30 cellular contexts compared by ENCODE assay signal in genomic region chr22:37140686-37141323, GRCh38. TPM values are rescaled to one million over a fixed set of nuclear protein-coding genes. Genes with fewer than 3 reads are reported as not detected.
A peak's percentile ranks its signal among the peaks of the same experiment; 100 is the strongest.
DNase-seq lines count a peak whose midpoint lies in the region; ATAC-seq and TF ChIP-seq lines count a peak whose summit lies in the region.
"Had no signal": no experiment of that assay in that cellular context is flagged by ENCODE, and none has a peak within 500 bp of the region (broad histone marks: within the 10 kb centered on the region; RNA-seq: fewer than 3 reads in every experiment).

No MANE protein-coding gene starts in this region.

- H3K36me3 ChIP-seq in CD8-positive, alpha-beta memory T cell (ENCODE audit: insufficient read depth, low read length) = peaks cover 74% of the 10 kb centered on the region
- H3K36me3 ChIP-seq: HAP-1, stomach, uterus had no signal

- H3K36me3 Mint-ChIP-seq in activated CD8-positive, alpha-beta memory T cell treated with anti-CD3 and anti-CD28 coated beads, Interleukin-2, amount 10 ng/mL, durations not matched to agents 7 days and 5 days = peaks cover 81% of the 10 kb centered on the region
- peaks cover 1 to 94% (median 23%) of the 10 kb centered on the region in 3 donors for H3K36me3 Mint-ChIP-seq in CD8-positive, alpha-beta memory T cell
- H3K36me3 Mint-ChIP-seq in activated T-helper 2 cell treated with anti-CD3 and anti-CD28 coated beads, Interferon-gamma antibody, Interleukin-2, Interleukin-4, amounts not matched to agents 10 μg/mL and 5 μg/mL and 100 μg/mL, durations not matched to agents 14 hours and 24 hours and 36 hours (ENCODE audit: low read depth) = peaks cover 96% of the 10 kb centered on the region
- peaks cover 23% of the 10 kb centered on the region for H3K36me3 Mint-ChIP-seq in natural killer cell

- H3K27me3 Mint-ChIP-seq in activated CD8-positive, alpha-beta memory T cell treated with anti-CD3 and anti-CD28 coated beads, Interleukin-2, amount 10 ng/mL, durations not matched to agents 7 days and 5 days = no peaks in the 10 kb centered on the region
- no peaks in the 10 kb centered on the region for H3K27me3 Mint-ChIP-seq in CD8-positive, alpha-beta memory T cell
- H3K27me3 Mint-ChIP-seq in activated T-helper 2 cell treated with anti-CD3 and anti-CD28 coated beads, Interferon-gamma antibody, Interleukin-2, Interleukin-4, amounts not matched to agents 10 μg/mL and 5 μg/mL and 100 μg/mL, durations not matched to agents 14 hours and 24 hours and 36 hours (ENCODE audit: low read depth) = no peaks in the 10 kb centered on the region
- H3K27me3 Mint-ChIP-seq in natural killer cell (ENCODE audit: low read depth in 2 of 2) = no peaks in the 10 kb centered on the region

- H3K9me3 ChIP-seq in CD8-positive, alpha-beta memory T cell (ENCODE audit: low read length) = no peaks in the 10 kb centered on the region
- H3K9me3 ChIP-seq: HAP-1, SK-N-SH, stomach, uterus had no signal

- H3K4me3 ChIP-seq in CD8-positive, alpha-beta memory T cell (ENCODE audit: low read length) = no peak overlapping the region
- H3K4me3 ChIP-seq: HAP-1, skin epidermis, stomach, uterus had no signal

- DNase-seq in activated CD8-positive, alpha-beta memory T cell treated with anti-CD3 and anti-CD28 coated beads, Interleukin-2, amount 10 ng/mL, durations not matched to agents 7 days and 5 days = no peak
- no peak for DNase-seq in activated CD8-positive, alpha-beta memory T cell treated with anti-CD3 and anti-CD28 coated beads, Interleukin-2, amount 50 U/mL, for 4 hours
- no peak for DNase-seq in CD8-positive, alpha-beta memory T cell
- no peak for DNase-seq in activated T-helper 2 cell treated with anti-CD3 and anti-CD28 coated beads, Interferon-gamma antibody, Interleukin-2, Interleukin-4, amounts not matched to agents 10 μg/mL and 5 μg/mL and 100 μg/mL, durations not matched to agents 14 hours and 24 hours and 36 hours (ENCODE audit: low spot score)
- DNase-seq in natural killer cell (no peak), foreskin keratinocyte (no peak), amniotic stem cell (lab: John Stamatoyannopoulos, UW) (no peak)
- DNase-seq: activated CD4-positive, CD25-positive, alpha-beta regulatory T cell treated with anti-CD3 and anti-CD28 coated beads, Interleukin-2, amount 50 U/mL, for 72 hours; AML-193; central memory CD4-positive, alpha-beta T cell; cortex of kidney; effector memory CD4-positive, alpha-beta T cell; Kasumi-1; NCI-H1417; NCI-H2081; NCI-H524 treated with DMSO at 0.1 percent for 48 hours; PC-3; retina; SK-N-SH; stomach; uterus had no signal

- H3K4me1 ChIP-seq in CD8-positive, alpha-beta memory T cell (ENCODE audit: insufficient read depth, low read length) = peaks cover 33% of the 10 kb centered on the region
- H3K4me1 ChIP-seq in foreskin keratinocyte = no peaks in the 10 kb centered on the region
- H3K4me1 ChIP-seq: HAP-1, parathyroid adenoma, uterus had no signal

- H3K4me1 Mint-ChIP-seq in activated CD8-positive, alpha-beta memory T cell treated with anti-CD3 and anti-CD28 coated beads, Interleukin-2, amount 10 ng/mL, durations not matched to agents 7 days and 5 days = peaks cover 78% of the 10 kb centered on the region
- H3K4me1 Mint-ChIP-seq in CD8-positive, alpha-beta memory T cell = peaks cover 42 to 63% (median 43%) of the 10 kb centered on the region in 3 donors
- H3K4me1 Mint-ChIP-seq in activated T-helper 2 cell treated with anti-CD3 and anti-CD28 coated beads, Interferon-gamma antibody, Interleukin-2, Interleukin-4, amounts not matched to agents 10 μg/mL and 5 μg/mL and 100 μg/mL, durations not matched to agents 14 hours and 24 hours and 36 hours (ENCODE audit: low read depth) = peaks cover 53% of the 10 kb centered on the region
- H3K4me1 Mint-ChIP-seq in natural killer cell = peaks cover 73 to 99% of the 10 kb centered on the region in 2 donors

- ATAC-seq in activated CD8-positive, alpha-beta memory T cell treated with anti-CD3 and anti-CD28 coated beads, Interleukin-2, amount 10 ng/mL, durations not matched to agents 7 days and 5 days = no peak
- ATAC-seq in natural killer cell (no peak), HG02870 (IDR thresholded peaks at IDR 0.05; ENCODE audit: unreplicated experiment) (no peak), foreskin keratinocyte (no peak)
- ATAC-seq: PC-3 had no signal

- no peaks in the 10 kb centered on the region for H3K27me3 ChIP-seq in CD8-positive, alpha-beta memory T cell (ENCODE audit: insufficient read depth, low read length, poor library complexity, severe bottlenecking)
- peaks cover under 1% of the 10 kb centered on the region for H3K27me3 ChIP-seq in foreskin keratinocyte
- H3K27me3 ChIP-seq: uterus had no signal

- no peaks in the 10 kb centered on the region for H3K9me3 Mint-ChIP-seq in activated CD8-positive, alpha-beta memory T cell treated with anti-CD3 and anti-CD28 coated beads, Interleukin-2, amount 10 ng/mL, durations not matched to agents 7 days and 5 days (ENCODE audit: low read depth)
- no peaks in the 10 kb centered on the region for H3K9me3 Mint-ChIP-seq in CD8-positive, alpha-beta memory T cell
- no peaks in the 10 kb centered on the region for H3K9me3 Mint-ChIP-seq in activated T-helper 2 cell treated with anti-CD3 and anti-CD28 coated beads, Interferon-gamma antibody, Interleukin-2, Interleukin-4, amounts not matched to agents 10 μg/mL and 5 μg/mL and 100 μg/mL, durations not matched to agents 14 hours and 24 hours and 36 hours
- H3K9me3 Mint-ChIP-seq in natural killer cell = no peaks in the 10 kb centered on the region
- H3K9me3 Mint-ChIP-seq: neural crest cell; T-helper 1 cell treated with Interleukin-12 subunit alpha and Interleukin-12 subunit beta and Interleukin-4 antibody, amounts not matched to agents 30 μg/mL and 1 μg/mL, for 36 hours had no signal

- intact Hi-C loops in activated T-helper 2 cell treated with anti-CD3 and anti-CD28 coated beads, Interferon-gamma antibody, Interleukin-2, Interleukin-4, amounts not matched to agents 10 μg/mL and 5 μg/mL and 100 μg/mL, durations not matched to agents 14 hours and 24 hours and 36 hours (cut with micrococcal nuclease) = no loop called here
- intact Hi-C loops in natural killer cell (cut with micrococcal nuclease) = no loop called here

- CTCF ChIA-PET in activated CD8-positive, alpha-beta memory T cell treated with anti-CD3 and anti-CD28 coated beads, Interleukin-2, amount 10 ng/mL, durations not matched to agents 7 days and 5 days (lab: Charles Lee) = interaction anchor here (0.6 to 12.2 kb wide), 4 partner anchors 9 to 59 kb away, joined by 3 to 137 read pairs (median 6); partner anchors contain the start of gene IL2RB
- CTCF ChIA-PET in CD8-positive, alpha-beta memory T cell (lab: Charles Lee) = interaction anchor here (1.0 to 1.7 kb wide), 4 partner anchors 8 to 57 kb away, joined by 3 to 6 read pairs (median 3); no protein-coding TSS in a partner anchor

- H3K27ac Mint-ChIP-seq in activated CD8-positive, alpha-beta memory T cell treated with anti-CD3 and anti-CD28 coated beads, Interleukin-2, amount 10 ng/mL, durations not matched to agents 7 days and 5 days = peak overlapping the region; percentile 24
- peak overlapping the region in 7 of 8 donors; percentile 43 to 81 (median 66) for H3K27ac Mint-ChIP-seq in CD8-positive, alpha-beta memory T cell
- H3K27ac Mint-ChIP-seq in activated T-helper 2 cell treated with anti-CD3 and anti-CD28 coated beads, Interferon-gamma antibody, Interleukin-2, Interleukin-4, amounts not matched to agents 10 μg/mL and 5 μg/mL and 100 μg/mL, durations not matched to agents 14 hours and 24 hours and 36 hours = peak overlapping the region; percentile 52
- H3K27ac Mint-ChIP-seq in natural killer cell = peak overlapping the region; percentile 95 to 99
- H3K27ac Mint-ChIP-seq: T-helper 1 cell treated with Interleukin-12 subunit alpha and Interleukin-12 subunit beta and Interleukin-4 antibody, amounts not matched to agents 30 μg/mL and 1 μg/mL, for 36 hours had no signal

- H3K27ac ChIP-seq in CD8-positive, alpha-beta memory T cell (ENCODE audit: low read depth, low read length) = no peak overlapping the region
- H3K27ac ChIP-seq in foreskin keratinocyte = no peak overlapping the region
- H3K27ac ChIP-seq: parathyroid adenoma, skin epidermis, stomach, uterus had no signal

- H3K4me3 Mint-ChIP-seq in activated CD8-positive, alpha-beta memory T cell treated with anti-CD3 and anti-CD28 coated beads, Interleukin-2, amount 10 ng/mL, durations not matched to agents 7 days and 5 days = no peak overlapping the region
- no peak overlapping the region for H3K4me3 Mint-ChIP-seq in CD8-positive, alpha-beta memory T cell
- no peak overlapping the region for H3K4me3 Mint-ChIP-seq in activated T-helper 2 cell treated with anti-CD3 and anti-CD28 coated beads, Interferon-gamma antibody, Interleukin-2, Interleukin-4, amounts not matched to agents 10 μg/mL and 5 μg/mL and 100 μg/mL, durations not matched to agents 14 hours and 24 hours and 36 hours (ENCODE audit: low read depth)
- peak overlapping the region; percentile 77 for H3K4me3 Mint-ChIP-seq in natural killer cell
- H3K4me3 Mint-ChIP-seq: neural crest cell; T-helper 1 cell treated with Interleukin-12 subunit alpha and Interleukin-12 subunit beta and Interleukin-4 antibody, amounts not matched to agents 30 μg/mL and 1 μg/mL, for 36 hours had no signal

- POLR2A ChIA-PET in CD8-positive, alpha-beta memory T cell (lab: Charles Lee) = interaction anchor here (1.2 to 1.6 kb wide), 3 partner anchors 9 to 22 kb away, joined by 3 read pairs; partner anchors contain the start of gene IL2RB

- TF ChIP-seq CTCF in natural killer cell (IDR thresholded peaks at IDR 0.05) (no peak), foreskin keratinocyte (conservative IDR thresholded peaks at IDR 0.05) (no peak)

RNA-seq across cellular contexts. Expression of gene IL2RB, which starts 8.9 kb away (rescaled TPM):
- 100 to 1,000 TPM; 376 to 468 TPM for total RNA-seq in activated CD8-positive, alpha-beta memory T cell treated with anti-CD3 and anti-CD28 coated beads, Interleukin-2, amount 10 ng/mL, durations not matched to agents 7 days and 5 days
- total RNA-seq in CD8-positive, alpha-beta memory T cell = 100 to 1,000 TPM; 238 to 243 TPM
- 459 TPM for polyA plus RNA-seq in CD8-positive, alpha-beta memory T cell
- total RNA-seq in activated T-helper 2 cell treated with anti-CD3 and anti-CD28 coated beads, Interferon-gamma antibody, Interleukin-2, Interleukin-4, amounts not matched to agents 10 μg/mL and 5 μg/mL and 100 μg/mL, durations not matched to agents 14 hours and 24 hours and 36 hours = 404 and 410 TPM in 2 replicates
- total RNA-seq in natural killer cell (1,000 to 10,000 TPM in 2 of 3 donors, 100 to 1,000 TPM in 1; 905 to 1,386 (median 1,021) TPM), foreskin keratinocyte (0.04 and 0.10 TPM in 2 replicates)
- polyA plus RNA-seq in foreskin keratinocyte = 0.06 and 0.10 TPM in 2 replicates
- total RNA-seq: PC-3 had no signal

RNA-seq across cellular contexts. Expression of gene TMPRSS6, which starts 31.3 kb away (rescaled TPM):
- total RNA-seq in activated CD8-positive, alpha-beta memory T cell treated with anti-CD3 and anti-CD28 coated beads, Interleukin-2, amount 10 ng/mL, durations not matched to agents 7 days and 5 days = 1 to 10 TPM; 1.3 to 3.3 TPM
- total RNA-seq in CD8-positive, alpha-beta memory T cell = under 1 TPM; 0.42 to 0.68 TPM
- polyA plus RNA-seq in CD8-positive, alpha-beta memory T cell = 0.16 TPM
- 9.2 and 10.2 TPM in 2 replicates for total RNA-seq in activated T-helper 2 cell treated with anti-CD3 and anti-CD28 coated beads, Interferon-gamma antibody, Interleukin-2, Interleukin-4, amounts not matched to agents 10 μg/mL and 5 μg/mL and 100 μg/mL, durations not matched to agents 14 hours and 24 hours and 36 hours
- total RNA-seq in natural killer cell (1 to 10 TPM; 1.1 to 4.7 (median 3.4) TPM), foreskin keratinocyte (not detected in 2 replicates)
- polyA plus RNA-seq in foreskin keratinocyte = not detected in 2 replicates
- total RNA-seq: A673, epithelial cell of proximal tubule, glomerular endothelial cell, neural crest cell, uterus had no signal
- polyA plus RNA-seq: SK-N-SH had no signal

RNA-seq across cellular contexts. Expression of gene C1QTNF6, which starts 47.2 kb away (rescaled TPM):
- total RNA-seq in activated CD8-positive, alpha-beta memory T cell treated with anti-CD3 and anti-CD28 coated beads, Interleukin-2, amount 10 ng/mL, durations not matched to agents 7 days and 5 days = 1 to 10 TPM; 6.7 to 7.4 TPM
- total RNA-seq in CD8-positive, alpha-beta memory T cell = 1 to 10 TPM; 3.6 to 4.3 TPM
- 1.8 TPM for polyA plus RNA-seq in CD8-positive, alpha-beta memory T cell
- total RNA-seq in activated T-helper 2 cell treated with anti-CD3 and anti-CD28 coated beads, Interferon-gamma antibody, Interleukin-2, Interleukin-4, amounts not matched to agents 10 μg/mL and 5 μg/mL and 100 μg/mL, durations not matched to agents 14 hours and 24 hours and 36 hours = 7.5 and 7.7 TPM in 2 replicates
- 10 to 100 TPM in 1 of 3 donors, 1 to 10 TPM in 2; 6.0 to 10.3 (median 6.7) TPM for total RNA-seq in natural killer cell
- 11.3 and 12.6 TPM in 2 replicates for total RNA-seq in foreskin keratinocyte
- 14.9 and 17.3 TPM in 2 replicates for polyA plus RNA-seq in foreskin keratinocyte

Comparison
In these comparisons a context has a peak if more than half of its experiments do, and no peak if none do; other contexts are left out.
1. H3K27ac Mint-ChIP-seq: peak in every context shown above with its lines; median percentile 97 in natural killer cell; 66 in CD8-positive, alpha-beta memory T cell; 52 in activated T-helper 2 cell treated with anti-CD3 and anti-CD28 coated beads, Interferon-gamma antibody, Interleukin-2, Interleukin-4, amounts not matched to agents 10 μg/mL and 5 μg/mL and 100 μg/mL, durations not matched to agents 14 hours and 24 hours and 36 hours; 24 in activated CD8-positive, alpha-beta memory T cell treated with anti-CD3 and anti-CD28 coated beads, Interleukin-2, amount 10 ng/mL, durations not matched to agents 7 days and 5 days.
2. RNA of gene IL2RB, which starts 8.9 kb away (total RNA-seq): 905 to 1,386 TPM in natural killer cell, 376 to 468 TPM in activated CD8-positive, alpha-beta memory T cell treated with anti-CD3 and anti-CD28 coated beads, Interleukin-2, amount 10 ng/mL, durations not matched to agents 7 days and 5 days, 404 to 410 TPM in activated T-helper 2 cell treated with anti-CD3 and anti-CD28 coated beads, Interferon-gamma antibody, Interleukin-2, Interleukin-4, amounts not matched to agents 10 μg/mL and 5 μg/mL and 100 μg/mL, durations not matched to agents 14 hours and 24 hours and 36 hours and 238 to 243 TPM in CD8-positive, alpha-beta memory T cell; 0.04 to 0.10 TPM in foreskin keratinocyte; every median in the first group is over 100 times any median in the second.